Comparison of ENCODE assay signal across 8 cellular contexts in the genomic region with DNA sequence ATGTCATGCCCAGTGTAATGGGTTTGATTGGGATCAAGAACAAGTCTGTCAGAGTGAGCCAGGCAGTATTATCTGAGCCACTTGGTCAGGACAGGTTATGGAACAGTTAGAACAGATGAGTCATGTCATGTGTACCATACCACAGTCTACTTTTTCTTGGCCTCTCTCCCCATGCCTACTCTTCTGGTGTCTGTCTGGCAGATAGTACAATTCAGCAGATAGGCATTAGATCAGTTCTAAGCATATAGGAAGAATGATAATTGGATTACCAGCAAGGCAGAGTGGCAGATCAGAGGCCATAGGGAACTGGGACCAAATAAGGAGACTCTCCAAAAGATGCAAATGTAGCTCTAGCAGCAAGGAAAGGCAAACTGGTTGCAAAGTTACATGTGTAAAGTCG. TPM values are rescaled to one million over a fixed set of nuclear protein-coding genes. Genes with fewer than 3 reads are reported as not detected.
A peak's percentile ranks its signal among the peaks of the same experiment; 100 is the strongest.
DNase-seq lines count a peak whose midpoint lies in the region; ATAC-seq, FAIRE-seq and TF ChIP-seq lines count a peak whose summit lies in the region.

No MANE protein-coding gene starts in this region.

- FAIRE-seq in D721Med (lab: Jason Lieb, UNC), result no peak

- H3K36me3 ChIP-seq in osteoblast (ENCODE audit: insufficient read depth, low read length), result no peaks in the 10 kb centered on the region

- intact Hi-C loops in posterior vena cava (cut with DNase I), result no loop called here

- no peak overlapping the region for H3K4me2 ChIP-seq in osteoblast (ENCODE audit: insufficient read depth, low read length)

- H3K79me2 ChIP-seq in osteoblast (ENCODE audit: insufficient read depth, low read length), result peaks cover 82% of the 10 kb centered on the region

- ATAC-seq in GM19395 (IDR thresholded peaks at IDR 0.05; ENCODE audit: unreplicated experiment), result peak; percentile 55
- ATAC-seq in GM18861 (IDR thresholded peaks at IDR 0.05; ENCODE audit: unreplicated experiment), result no peak

- peak; percentile 14 for DNase-seq in HK-2 (ENCODE audit: unreplicated experiment)
- peak; percentile 43 to 63 for DNase-seq in cardiac fibroblast (ENCODE audit: low read depth in 2 of 2)
- DNase-seq in osteoblast (ENCODE audit: insufficient read length, low spot score, missing footprints), result peak; percentile 90
- DNase-seq in D721Med (ENCODE audit: insufficient read length, low spot score), result no peak
- DNase-seq in posterior vena cava (ENCODE audit: low spot score), result no peak
- no peak for DNase-seq in DMS79 (lab: John Stamatoyannopoulos, UW)

- H3K27me3 ChIP-seq in osteoblast (ENCODE audit: insufficient read depth, low read length), result no peaks in the 10 kb centered on the region

- H3K4me3 ChIP-seq in cardiac fibroblast (replicated peaks in 1 of 2; ENCODE audit: low read depth in 2 of 2, low read length in 2 of 2) (no peak overlapping the region), osteoblast (ENCODE audit: insufficient read depth, low read length) (no peak overlapping the region)

- H4K20me1 ChIP-seq in osteoblast (ENCODE audit: insufficient read depth, low read length), result peaks cover 23% of the 10 kb centered on the region

- no peak overlapping the region for H3K27ac ChIP-seq in osteoblast (ENCODE audit: low read depth, low read length)

- peaks cover 3% of the 10 kb centered on the region for H3K4me1 ChIP-seq in osteoblast (ENCODE audit: insufficient read depth, low read length)

- H3K9me3 ChIP-seq in osteoblast (ENCODE audit: low read depth, low read length), result no peaks in the 10 kb centered on the region

- TF ChIP-seq CTCF in cardiac fibroblast (IDR thresholded peaks at IDR 0.05; ENCODE audit: low read depth, low read length), result no peak
- no peak for TF ChIP-seq CTCF in osteoblast (IDR thresholded peaks at IDR 0.05; ENCODE audit: extremely low read depth, low read depth, low read length)
- TF ChIP-seq CTCF in D721Med (IDR thresholded peaks at IDR 0.05; ENCODE audit: insufficient read depth, missing control alignments), result no peak

- no peak overlapping the region for H2AFZ ChIP-seq in osteoblast (ENCODE audit: low read length)

RNA-seq across cellular contexts. Expression of a gene that starts 30.5 kb away (rescaled TPM):
- total RNA-seq in osteoblast (24.2 and 24.6 TPM in 2 replicates), posterior vena cava (10 to 100 TPM; 15.4 to 20.5 TPM)

Comparison
In these comparisons a context has a peak if more than half of its experiments do, and no peak if none do; other contexts are left out.
1. DNase-seq: peak in HK-2 (single experiment), cardiac fibroblast (2 of 2) and osteoblast (single experiment); none in D721Med (single experiment), posterior vena cava (single experiment) and DMS79 (single experiment).